23 cellular contexts compared by ENCODE assay signal in genomic region chr11:110050201-110050506, GRCh38.
"Had no signal": no experiment of that assay in that cellular context is flagged by ENCODE, and none has a peak within 500 bp of the region (broad histone marks: within the 10 kb centered on the region; RNA-seq: fewer than 3 reads in every experiment).

No MANE protein-coding gene starts in this region.

- H3K27ac ChIP-seq: colonic mucosa, epithelial cell of prostate, esophagus squamous epithelium, gastrocnemius medialis, heart right ventricle, left lung, lower lobe of right lung had no signal

- H3K4me1 ChIP-seq: colonic mucosa, esophagus squamous epithelium, gastrocnemius medialis, heart right ventricle, left lung, lower lobe of right lung had no signal

- H3K9me3 ChIP-seq: colonic mucosa had no signal

- H3K27ac Mint-ChIP-seq: dendritic cell treated with granulocyte-macrophage colony-stimulating factor and Interleukin-4, amounts not matched to agents 40 ng/mL and 50 ng/mL, for 4 days; effector memory CD8-positive, alpha-beta T cell; endodermal cell had no signal

- ATAC-seq: effector memory CD8-positive, alpha-beta T cell; esophagus mucosa; gastrocnemius medialis; left lung; left ventricle myocardium superior; lower lobe of right lung had no signal

- H3K4me3 ChIP-seq: colonic mucosa, esophagus squamous epithelium, gastrocnemius medialis, heart right ventricle, left lung, lower lobe of right lung had no signal

- H3K27me3 ChIP-seq: colonic mucosa, esophagus squamous epithelium, gastrocnemius medialis, heart right ventricle, left lung had no signal

- H3K36me3 ChIP-seq: colonic mucosa, esophagus squamous epithelium, gastrocnemius medialis, heart right ventricle, left lung, lower lobe of right lung had no signal

- H3K4me3 Mint-ChIP-seq: dendritic cell treated with granulocyte-macrophage colony-stimulating factor and Interleukin-4, amounts not matched to agents 40 ng/mL and 50 ng/mL, for 4 days; effector memory CD8-positive, alpha-beta T cell; endodermal cell had no signal

- DNase-seq: colonic mucosa; cortex of kidney; effector CD8-positive, alpha-beta T cell; effector memory CD8-positive, alpha-beta T cell; endodermal cell; erythroblast; esophagus squamous epithelium; foreskin fibroblast; foreskin melanocyte; gastrocnemius medialis; glutamatergic neuron; head of caudate nucleus; heart right ventricle; hippocampal formation; left cardiac atrium; left ventricle myocardium superior; lower lobe of right lung; mesendoderm; midbrain had no signal

- H3K27me3 Mint-ChIP-seq: dendritic cell treated with granulocyte-macrophage colony-stimulating factor and Interleukin-4, amounts not matched to agents 40 ng/mL and 50 ng/mL, for 4 days; effector memory CD8-positive, alpha-beta T cell had no signal

- H3K4me1 Mint-ChIP-seq: endodermal cell had no signal
